ENCODE assay signal across 22 cellular contexts in the genomic region with DNA sequence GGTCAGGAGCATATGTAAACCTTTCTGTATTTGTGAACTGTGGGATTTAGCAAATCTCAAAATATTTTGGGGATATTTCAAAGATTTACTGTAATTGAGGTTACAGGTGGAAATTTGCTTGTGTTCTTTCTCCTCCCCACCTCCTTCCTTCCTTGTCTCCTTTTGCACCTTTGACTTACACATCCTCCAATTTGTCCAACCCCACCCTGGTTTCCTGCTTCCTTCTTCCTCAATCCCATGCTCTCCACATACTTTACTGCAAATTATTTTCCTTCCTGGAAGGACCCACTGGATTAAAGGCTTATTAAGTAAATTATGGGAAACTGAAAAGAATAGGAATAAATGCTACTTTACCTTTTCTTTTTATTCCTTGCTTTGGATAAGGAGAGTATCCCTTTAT.
"Had no signal": no experiment of that assay in that cellular context is flagged by ENCODE, and none has a peak within 500 bp of the region (broad histone marks: within the 10 kb centered on the region; RNA-seq: fewer than 3 reads in every experiment).

No MANE protein-coding gene starts in this region.

- DNase-seq: colonic mucosa; cortex of kidney; effector CD8-positive, alpha-beta T cell; effector memory CD8-positive, alpha-beta T cell; endodermal cell; foreskin keratinocyte; heart left ventricle; hypothalamus; immature natural killer cell; islet precursor cell; kidney; kidney glomerular epithelial cell; left lung; left ventricle myocardium superior; lower lobe of right lung; mesenchymal stem cell; naive thymus-derived CD4-positive, alpha-beta T cell had no signal

- H3K27ac Mint-ChIP-seq: dendritic cell treated with granulocyte-macrophage colony-stimulating factor and Interleukin-4, amounts not matched to agents 40 ng/mL and 50 ng/mL, for 4 days; endodermal cell; mesothelial cell of epicardium had no signal

- H3K27me3 ChIP-seq: colonic mucosa, esophagus muscularis mucosa, foreskin keratinocyte, gastroesophageal sphincter, heart left ventricle, hepatocyte, left lung had no signal

- H3K27ac ChIP-seq: colonic mucosa, esophagus muscularis mucosa, foreskin keratinocyte, gastroesophageal sphincter, heart left ventricle, hepatocyte, left lung, lower lobe of right lung had no signal

- H3K4me3 Mint-ChIP-seq: dendritic cell treated with granulocyte-macrophage colony-stimulating factor and Interleukin-4, amounts not matched to agents 40 ng/mL and 50 ng/mL, for 4 days; effector memory CD8-positive, alpha-beta T cell; endodermal cell; immature natural killer cell; mesothelial cell of epicardium; naive thymus-derived CD4-positive, alpha-beta T cell had no signal

- H3K9me3 Mint-ChIP-seq: dendritic cell treated with granulocyte-macrophage colony-stimulating factor and Interleukin-4, amounts not matched to agents 40 ng/mL and 50 ng/mL, for 4 days; effector memory CD8-positive, alpha-beta T cell; immature natural killer cell had no signal

- H3K36me3 ChIP-seq: colonic mucosa had no signal

- H3K27me3 Mint-ChIP-seq: dendritic cell treated with granulocyte-macrophage colony-stimulating factor and Interleukin-4, amounts not matched to agents 40 ng/mL and 50 ng/mL, for 4 days; effector memory CD8-positive, alpha-beta T cell; naive thymus-derived CD4-positive, alpha-beta T cell had no signal

- H3K4me1 Mint-ChIP-seq: endodermal cell; immature natural killer cell; naive thymus-derived CD4-positive, alpha-beta T cell had no signal

- ATAC-seq: effector memory CD8-positive, alpha-beta T cell; foreskin keratinocyte; gastroesophageal sphincter; heart left ventricle; left lung; left ventricle myocardium superior; lower lobe of right lung; naive thymus-derived CD4-positive, alpha-beta T cell had no signal

- H3K4me3 ChIP-seq: colonic mucosa, esophagus muscularis mucosa, gastroesophageal sphincter, heart left ventricle, hepatocyte, left lung, lower lobe of right lung had no signal

- H3K4me1 ChIP-seq: colonic mucosa, esophagus muscularis mucosa, foreskin keratinocyte, gastroesophageal sphincter, heart left ventricle, left lung, lower lobe of right lung had no signal

- H3K9me3 ChIP-seq: colonic mucosa, esophagus muscularis mucosa, gastroesophageal sphincter, left lung, lower lobe of right lung had no signal

- H3K4me2 ChIP-seq: hepatocyte had no signal
